Comparison of ENCODE assay signal across 1 cellular context in genomic region chr7:92403760-92404074, GRCh38.
TF ChIP-seq lines count a peak whose summit lies in the region.

No MANE protein-coding gene starts in this region.

TF ChIP-seq in WTC11, 78 proteins besides CTCF, POLR2A, EP300 and RAD21 (continued from another document):
- TF ChIP-seq ATF2 (CRISPR knock-in tag; IDR thresholded peaks at IDR 0.05; ENCODE audit: borderline replicate concordance, low read depth) (no peak), CBFB (CRISPR knock-in tag; IDR thresholded peaks at IDR 0.05; ENCODE audit: low read depth) (no peak), ZMAT4 (CRISPR knock-in tag; IDR thresholded peaks at IDR 0.05) (no peak), FOXP1 (CRISPR knock-in tag; IDR thresholded peaks at IDR 0.05; ENCODE audit: borderline replicate concordance) (no peak)
